Comparison of ENCODE assay signal across 8 cellular contexts in the genomic region with DNA sequence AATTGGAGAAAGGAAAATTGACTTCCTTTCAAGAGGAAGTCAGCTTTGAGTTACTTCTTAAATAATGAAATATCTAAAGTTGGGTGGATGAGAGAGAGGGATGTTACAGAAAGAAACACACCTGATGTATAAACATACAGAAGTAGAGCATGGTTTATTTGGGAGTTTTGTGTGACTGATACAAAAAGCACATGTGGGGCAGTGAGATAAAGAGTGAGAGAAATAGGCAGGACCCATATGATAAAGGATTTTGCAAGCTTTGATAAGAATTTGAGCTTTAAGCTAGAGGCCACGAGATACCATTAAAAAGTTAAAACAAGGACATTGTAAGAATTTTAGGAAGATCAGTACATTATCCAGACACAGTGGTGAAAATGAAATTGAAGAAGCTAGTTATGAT.
"Had no signal": no experiment of that assay in that cellular context is flagged by ENCODE, and none has a peak within 500 bp of the region (broad histone marks: within the 10 kb centered on the region; RNA-seq: fewer than 3 reads in every experiment).

No MANE protein-coding gene starts in this region.

- H3K4me2 ChIP-seq: GM23338 had no signal

- DNase-seq: H9, HCEC 1CT, IMR-90, KBM-7 had no signal

- ATAC-seq: GM23338 had no signal

- FAIRE-seq: H1, H54, HTR-8/SVneo had no signal

- H2AFZ ChIP-seq: GM23338 had no signal

- H3K4me3 ChIP-seq: GM23338 had no signal
